Comparison of ENCODE assay signal across 14 cellular contexts in genomic region chr19:18903146-18904056, GRCh38. TPM values are rescaled to one million over a fixed set of nuclear protein-coding genes. Genes with fewer than 3 reads are reported as not detected.
A peak's percentile ranks its signal among the peaks of the same experiment; 100 is the strongest.
DNase-seq lines count a peak whose midpoint lies in the region; FAIRE-seq and TF ChIP-seq lines count a peak whose summit lies in the region.
"Had no signal": no experiment of that assay in that cellular context is flagged by ENCODE, and none has a peak within 500 bp of the region (broad histone marks: within the 10 kb centered on the region; RNA-seq: fewer than 3 reads in every experiment).

No MANE protein-coding gene starts in this region.

- no peak for TF ChIP-seq RAD21 in H1 (IDR thresholded peaks at IDR 0.05 in 1 of 2, conservative IDR thresholded peaks at IDR 0.05 in 1 of 2; ENCODE audit: low read depth in 2 of 2, low read length in 2 of 2)

- CTCF ChIA-PET in RWPE1 (lab: Yijun Ruan, JAX) (interaction anchor here (0.6 to 0.7 kb wide), 2 partner anchors 28 to 420 kb away, joined by 3 to 4 read pairs; no protein-coding TSS in a partner anchor), H1 (lab: Charles Lee; ENCODE audit: partially characterized antibody) (interaction anchor here (0.9 to 7.8 kb wide), 6 partner anchors 10 to 452 kb away, joined by 3 to 34 read pairs (median 4); partner anchors contain the start of genes COPE and DDX49)

- no peaks in the 10 kb centered on the region for H3K4me1 Mint-ChIP-seq in CD14-positive monocyte

- intact Hi-C loops in CD14-positive monocyte (cut with micrococcal nuclease), result no loop called here

- no peak overlapping the region for H3K18ac ChIP-seq in H1 (ENCODE audit: extremely low read depth, low read length)

- H3K4me3 Mint-ChIP-seq in CD14-positive monocyte, result no peak overlapping the region

- H2BK5ac ChIP-seq in H1 (ENCODE audit: low read depth, low read length), result no peak overlapping the region; the same call in 1 of the 2 replicates

- H2BK12ac ChIP-seq in H1 (ENCODE audit: low read depth, low read length), result no peak overlapping the region

- no peak overlapping the region for H3K56ac ChIP-seq in H1 (replicated peaks; ENCODE audit: insufficient read length, low read depth, low read length)

- H3K4me3 ChIP-seq in H1 (ENCODE audit: extremely low read depth in 1 of 4, insufficient read depth in 2 of 4, low read depth in 3 of 4, low read length in 4 of 4), result no peak overlapping the region
- H3K4me3 ChIP-seq: A549 had no signal

- H3K23me2 ChIP-seq in H1 (ENCODE audit: low read depth, low read length), result no peaks in the 10 kb centered on the region

- DNase-seq in CD14-positive monocyte (ENCODE audit: low spot score) (peak; percentile 37), RWPE1 (ENCODE audit: low spot score) (no peak), H1 (ENCODE audit: low read depth in 1 of 2, low spot score in 2 of 2) (no peak), A172 (ENCODE audit: low spot score) (no peak), HT-29 (ENCODE audit: low spot score) (no peak)
- DNase-seq in stimulated activated CD4-positive, alpha-beta T cell treated with anti-CD3 and anti-CD28 coated beads, Interleukin-4, amount 100 ng/mL, for 24 hours, result no peak
- DNase-seq: DMS53, Kasumi-1, MM.1S, NCI-H1092 treated with DMSO at 0.1 percent for 48 hours, NCI-H2081 treated with DMSO at 0.1 percent for 48 hours, NCI-H510A treated with DMSO at 0.1 percent for 48 hours had no signal

- H3K27ac Mint-ChIP-seq in CD14-positive monocyte, result peak overlapping the region in 2 of 7 donors; percentile 21 to 23

- no peak overlapping the region for H4K8ac ChIP-seq in H1 (ENCODE audit: extremely low read depth, insufficient read depth, low read length)

- H3K27me3 Mint-ChIP-seq in CD14-positive monocyte (ENCODE audit: low read depth in 3 of 3), result no peaks in the 10 kb centered on the region

- WGBS in H1 (ENCODE audit: extremely low coverage in 1 of 2, insufficient coverage in 1 of 2, insufficient read length in 1 of 2, insufficient replicate concordance in 2 of 2, low coverage in 1 of 2, low lambda C conversion rate in 2 of 2, missing lambda C conversion rate in 1 of 2), 2 experiments, result 92% methylated on average over 30 of the region's 30 CpGs; no CpG with 5 or more reads in 1 of the 2 experiments

- H3K4me1 ChIP-seq in H1 (replicated peaks in 1 of 4; ENCODE audit: control insufficient read depth in 3 of 4, insufficient read depth in 4 of 4, low read length in 3 of 4), result peaks cover 0 to 4% (median 0%) of the 10 kb centered on the region in 4 experiments; a peak in 1 of 7 replicates
- H3K4me1 ChIP-seq: A549 had no signal

- no peak overlapping the region for H4K5ac ChIP-seq in H1 (ENCODE audit: insufficient read length, low read depth, low read length)

- H2AK5ac ChIP-seq in H1 (ENCODE audit: low read depth, low read length), result no peak overlapping the region

- H3K4ac ChIP-seq in H1 (replicated peaks; ENCODE audit: insufficient read length, low read depth, low read length), result no peak overlapping the region

- H3K36me3 Mint-ChIP-seq in CD14-positive monocyte, result peaks cover 61 to 90% of the 10 kb centered on the region in 2 donors

- no peak overlapping the region for H2BK20ac ChIP-seq in H1 (ENCODE audit: low read length)

- no peak overlapping the region for H2AFZ ChIP-seq in H1 (ENCODE audit: low read length)

- POLR2A ChIA-PET in RWPE1 (lab: Yijun Ruan, JAX; ENCODE audit: low non-redundant PET), result no interaction called here
- POLR2A ChIA-PET in H1 (lab: Charles Lee; ENCODE audit: partially characterized antibody), result interaction anchor here (0.6 to 4.5 kb wide), 4 partner anchors 10 to 101 kb away, joined by 3 to 21 read pairs (median 3); partner anchors contain the start of genes COPE and DDX49

- H3K79me2 ChIP-seq in H1 (ENCODE audit: control insufficient read depth in 1 of 2, insufficient read depth in 2 of 2, low read length in 2 of 2), result no peaks in the 10 kb centered on the region

- no peak for TF ChIP-seq CTCF in CD14-positive monocyte (IDR thresholded peaks at IDR 0.05)
- no peak for TF ChIP-seq CTCF in RWPE1 (conservative IDR thresholded peaks at IDR 0.05; ENCODE audit: low read depth)
- TF ChIP-seq CTCF in H1 (IDR thresholded peaks at IDR 0.05; ENCODE audit: control extremely low read depth in 1 of 3, insufficient read depth in 1 of 3, low read depth in 1 of 3, low read length in 3 of 3), result peak in 2 of 3 experiments; percentile 16 to 18; a peak in 2 of 4 replicates

- no peak for TF ChIP-seq POLR2A in H1 (IDR thresholded peaks at IDR 0.05; ENCODE audit: control extremely low read depth in 1 of 2, low read depth in 2 of 2, low read length in 2 of 2)

- peaks cover 1 to 15% of the 10 kb centered on the region in 2 experiments for H4K20me1 ChIP-seq in H1 (replicated peaks in 1 of 2; ENCODE audit: control insufficient read depth in 1 of 2, insufficient read depth in 2 of 2, low read length in 2 of 2)

- no peak for TF ChIP-seq EP300 in H1 (IDR thresholded peaks at IDR 0.05; ENCODE audit: borderline replicate concordance in 1 of 2, low read depth in 2 of 2, low read length in 2 of 2)

- no peak overlapping the region for H3K9ac ChIP-seq in H1 (replicated peaks in 1 of 4; ENCODE audit: extremely low read depth in 1 of 4, low read depth in 3 of 4, low read length in 3 of 4)

- peaks cover 0 to 4% (median 0%) of the 10 kb centered on the region in 7 donors for H3K9me3 Mint-ChIP-seq in CD14-positive monocyte

- H3K23ac ChIP-seq in H1 (ENCODE audit: insufficient read length), result no peak overlapping the region

- H2BK15ac ChIP-seq in H1 (ENCODE audit: low read length), result no peak overlapping the region

- H3K9me3 ChIP-seq in H1 (ENCODE audit: insufficient read depth in 2 of 2, low read depth in 1 of 2, low read length in 1 of 2), result no peaks in the 10 kb centered on the region
- H3K9me3 ChIP-seq: A549 had no signal

- H4K91ac ChIP-seq in H1 (replicated peaks; ENCODE audit: insufficient read length, low read length), result no peak overlapping the region

- peaks cover 0 to 19% (median 5%) of the 10 kb centered on the region in 4 experiments; a peak in 4 of 8 replicates for H3K36me3 ChIP-seq in H1 (ENCODE audit: control insufficient read depth in 2 of 4, insufficient read depth in 4 of 4, low read length in 3 of 4)

- H3K27ac ChIP-seq in RWPE1 (peak overlapping the region; percentile 9), H1 (ENCODE audit: low read depth, low read length) (no peak overlapping the region), temporal lobe (ENCODE audit: low read depth, low read length) (peak overlapping the region; percentile 73)
- H3K27ac ChIP-seq: A549 had no signal

- H3K27me3 ChIP-seq in H1 (replicated peaks in 1 of 4; ENCODE audit: control insufficient read depth in 3 of 4, extremely low read depth in 1 of 4, insufficient read depth in 3 of 4, low read length in 3 of 4), result no peaks in the 10 kb centered on the region

- no peak overlapping the region for H3K14ac ChIP-seq in H1 (ENCODE audit: insufficient read length)

- no peak overlapping the region for H2BK120ac ChIP-seq in H1 (replicated peaks; ENCODE audit: low read depth, low read length)

- no peaks in the 10 kb centered on the region for H3K79me1 ChIP-seq in H1 (ENCODE audit: low read depth, low read length)

- H3K4me2 ChIP-seq in H1 (ENCODE audit: insufficient read depth in 1 of 2, low read depth in 2 of 2, low read length in 2 of 2), result no peak overlapping the region
- H3K4me2 ChIP-seq: A549 had no signal

- FAIRE-seq in H1 (lab: Jason Lieb, UNC), result no peak
- FAIRE-seq: A549 had no signal

RNA-seq across cellular contexts. Expression of gene CERS1, which starts 7.4 kb away (rescaled TPM):
- polyA plus RNA-seq in CD14-positive monocyte (not detected), H1 (2011; rRNA removed) (51.0 and 61.6 TPM in 2 replicates)
- 18.6 and 23.1 TPM in 2 replicates for total RNA-seq in H1 (2021; fragmentation: NEBNext Ultra II Directional; extraction: Animal tissue kit (Norgen Biotek cat#: 25700))
- 34.1 TPM for polyA plus RNA-seq in H1 (2011; cell fraction: cytosol; rRNA removed)
- polyA plus RNA-seq in H1 (2011; cell fraction: nucleus; rRNA removed), result 63.5 TPM
- 19.7 to 33.8 TPM (median 29.0 TPM) in 4 replicates for polyA plus RNA-seq in H1 (2012, experiment 1 of 2)
- polyA plus RNA-seq in H1 (2012, experiment 2 of 2), result 27.3 TPM
- 24.6 TPM for polyA plus RNA-seq in H1 (2013, experiment 1 of 2)
- 27.4 TPM for polyA plus RNA-seq in H1 (2013, experiment 2 of 2)
- polyA minus RNA-seq in H1 (2011; rRNA and poly(A)+ RNA removed), result 35.8 and 44.0 TPM in 2 replicates
- polyA minus RNA-seq in H1 (2011; cell fraction: cytosol; rRNA and poly(A)+ RNA removed), result 12.2 TPM
- polyA minus RNA-seq in H1 (2011; cell fraction: nucleus; rRNA and poly(A)+ RNA removed), result 9.3 TPM
- 22.4 TPM for total RNA-seq in temporal lobe
- 3.1 and 5.3 TPM in 2 replicates for total RNA-seq in A172 (2014; rRNA removed; shearing (Covaris generic))
- not detected in 2 replicates for total RNA-seq in HT-29 (2014; rRNA removed; shearing (Covaris generic))

RNA-seq across cellular contexts. Expression of gene COPE, which starts 15.8 kb away (rescaled TPM):
- 100 to 1,000 TPM; 331 to 345 TPM for polyA plus RNA-seq in CD14-positive monocyte
- total RNA-seq in H1 (2021; fragmentation: NEBNext Ultra II Directional; extraction: Animal tissue kit (Norgen Biotek cat#: 25700)), result 178 and 190 TPM in 2 replicates
- polyA plus RNA-seq in H1 (2011; rRNA removed), result 356 and 420 TPM in 2 replicates
- 301 TPM for polyA plus RNA-seq in H1 (2011; cell fraction: cytosol; rRNA removed)
- 264 TPM for polyA plus RNA-seq in H1 (2011; cell fraction: nucleus; rRNA removed)
- polyA plus RNA-seq in H1 (2012, experiment 1 of 2), result 96.2 to 216 TPM (median 204 TPM) in 4 replicates
- polyA plus RNA-seq in H1 (2012, experiment 2 of 2), result 178 TPM
- 133 TPM for polyA plus RNA-seq in H1 (2013, experiment 1 of 2)
- 137 TPM for polyA plus RNA-seq in H1 (2013, experiment 2 of 2)
- polyA minus RNA-seq in H1 (2011; rRNA and poly(A)+ RNA removed), result 78.2 and 93.8 TPM in 2 replicates
- polyA minus RNA-seq in H1 (2011; cell fraction: cytosol; rRNA and poly(A)+ RNA removed), result 107 TPM
- 82.4 TPM for polyA minus RNA-seq in H1 (2011; cell fraction: nucleus; rRNA and poly(A)+ RNA removed)
- 65.2 TPM for total RNA-seq in temporal lobe
- total RNA-seq in A172 (2014; rRNA removed; shearing (Covaris generic)), result 429 and 452 TPM in 2 replicates
- total RNA-seq in HT-29 (2014; rRNA removed; shearing (Covaris generic)), result 290 and 317 TPM in 2 replicates

RNA-seq across cellular contexts. Expression of gene DDX49, which starts 16.1 kb away (rescaled TPM):
- polyA plus RNA-seq in CD14-positive monocyte (10 to 100 TPM; 24.0 to 27.5 TPM), H1 (2011; rRNA removed) (46.5 and 61.0 TPM in 2 replicates)
- 41.3 and 52.3 TPM in 2 replicates for total RNA-seq in H1 (2021; fragmentation: NEBNext Ultra II Directional; extraction: Animal tissue kit (Norgen Biotek cat#: 25700))
- polyA plus RNA-seq in H1 (2011; cell fraction: cytosol; rRNA removed), result 46.6 TPM
- polyA plus RNA-seq in H1 (2011; cell fraction: nucleus; rRNA removed), result 69.7 TPM
- polyA plus RNA-seq in H1 (2012, experiment 1 of 2), result 29.5 to 43.0 TPM (median 38.5 TPM) in 4 replicates
- 53.4 TPM for polyA plus RNA-seq in H1 (2012, experiment 2 of 2)
- 18.1 TPM for polyA plus RNA-seq in H1 (2013, experiment 1 of 2)
- 16.8 TPM for polyA plus RNA-seq in H1 (2013, experiment 2 of 2)
- 34.0 and 34.1 TPM in 2 replicates for polyA minus RNA-seq in H1 (2011; rRNA and poly(A)+ RNA removed)
- 37.3 TPM for polyA minus RNA-seq in H1 (2011; cell fraction: cytosol; rRNA and poly(A)+ RNA removed)
- polyA minus RNA-seq in H1 (2011; cell fraction: nucleus; rRNA and poly(A)+ RNA removed), result 31.5 TPM
- 43.8 TPM for total RNA-seq in temporal lobe
- 65.7 and 73.6 TPM in 2 replicates for total RNA-seq in A172 (2014; rRNA removed; shearing (Covaris generic))
- 69.4 and 81.8 TPM in 2 replicates for total RNA-seq in HT-29 (2014; rRNA removed; shearing (Covaris generic))

RNA-seq across cellular contexts. Expression of gene HOMER3, which starts 37.6 kb away (rescaled TPM):
- polyA plus RNA-seq in CD14-positive monocyte (10 to 100 TPM; 45.1 to 49.4 TPM), H1 (2011; rRNA removed) (41.6 and 53.5 TPM in 2 replicates)
- 28.3 and 33.2 TPM in 2 replicates for total RNA-seq in H1 (2021; fragmentation: NEBNext Ultra II Directional; extraction: Animal tissue kit (Norgen Biotek cat#: 25700))
- polyA plus RNA-seq in H1 (2011; cell fraction: cytosol; rRNA removed), result 64.3 TPM
- 96.7 TPM for polyA plus RNA-seq in H1 (2011; cell fraction: nucleus; rRNA removed)
- polyA plus RNA-seq in H1 (2012, experiment 1 of 2), result 26.7 to 59.8 TPM (median 48.4 TPM) in 4 replicates
- 31.8 TPM for polyA plus RNA-seq in H1 (2012, experiment 2 of 2)
- 29.3 TPM for polyA plus RNA-seq in H1 (2013, experiment 1 of 2)
- polyA plus RNA-seq in H1 (2013, experiment 2 of 2), result 28.1 TPM
- 22.4 and 25.3 TPM in 2 replicates for polyA minus RNA-seq in H1 (2011; rRNA and poly(A)+ RNA removed)
- 13.9 TPM for polyA minus RNA-seq in H1 (2011; cell fraction: cytosol; rRNA and poly(A)+ RNA removed)
- 33.3 TPM for polyA minus RNA-seq in H1 (2011; cell fraction: nucleus; rRNA and poly(A)+ RNA removed)
- total RNA-seq in temporal lobe, result 17.7 TPM
- total RNA-seq in A172 (2014; rRNA removed; shearing (Covaris generic)), result 104 and 143 TPM in 2 replicates
- total RNA-seq in HT-29 (2014; rRNA removed; shearing (Covaris generic)), result 6.9 and 7.5 TPM in 2 replicates

Comparison
In these comparisons a context has a peak if more than half of its experiments do, and no peak if none do; other contexts are left out.
1. CTCF ChIP-seq: peak in H1 (2 of 3); none in CD14-positive monocyte (single experiment) and RWPE1 (single experiment).